ENCODE assay signal across 8 cellular contexts in the genomic region with DNA sequence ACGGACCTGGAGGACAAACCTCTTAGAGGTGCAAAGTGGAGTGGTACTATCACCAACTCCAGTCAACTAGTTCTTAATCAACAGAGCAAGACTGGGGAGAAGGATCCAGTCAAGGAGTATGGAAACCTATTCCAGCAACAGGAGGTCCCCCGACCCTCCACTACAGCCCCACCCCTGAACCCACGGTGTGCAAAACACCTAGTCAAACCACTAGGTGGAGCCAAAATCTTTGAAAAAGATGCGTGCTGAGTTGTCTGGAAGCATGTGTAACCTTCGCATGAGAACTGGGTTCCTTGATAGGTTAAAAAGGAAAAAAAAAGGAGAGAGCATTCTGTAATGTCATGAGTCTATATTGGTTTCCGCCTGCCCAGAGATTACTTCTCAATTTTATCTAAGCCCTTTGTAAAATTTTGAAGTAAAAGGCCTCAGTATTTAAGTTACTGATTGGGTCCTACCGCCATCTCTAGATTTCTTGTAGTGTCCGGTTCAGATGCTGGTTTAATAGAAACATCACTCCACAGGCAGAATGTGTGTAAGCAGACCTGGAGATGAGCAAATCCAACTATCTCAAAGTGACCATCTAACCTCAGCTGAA.
A peak's percentile ranks its signal among the peaks of the same experiment; 100 is the strongest.
DNase-seq lines count a peak whose midpoint lies in the region; ATAC-seq and TF ChIP-seq lines count a peak whose summit lies in the region.

No MANE protein-coding gene starts in this region.

- no peaks in the 10 kb centered on the region for H4K20me1 ChIP-seq in OCI-LY3 (ENCODE audit: insufficient read depth, low read length)

- H3K36me3 ChIP-seq in OCI-LY3 (replicated peaks; ENCODE audit: low read depth, low read length) = no peaks in the 10 kb centered on the region

- no peak overlapping the region for H3K27ac ChIP-seq in OCI-LY3 (ENCODE audit: low read length)

- no peaks in the 10 kb centered on the region for H3K79me2 ChIP-seq in OCI-LY3 (ENCODE audit: low read length)

- H3K9ac ChIP-seq in OCI-LY3 (ENCODE audit: low read length) = no peak overlapping the region

- peak; percentile 68 for DNase-seq in D341Med (ENCODE audit: low spot score)
- DNase-seq in dermis microvascular lymphatic vessel endothelial cell (ENCODE audit: low read depth in 2 of 2) = peak; percentile 14 to 38
- DNase-seq in omental fat pad (ENCODE audit: low spot score) = no peak
- DNase-seq in effector CD8-positive, alpha-beta T cell (lab: John Stamatoyannopoulos, UW) = no peak

- no peak overlapping the region for H2AFZ ChIP-seq in OCI-LY3 (ENCODE audit: low read depth, low read length)

- H3K27me3 ChIP-seq in OCI-LY3 (ENCODE audit: low read depth, low read length) = no peaks in the 10 kb centered on the region

- peak; percentile 79 for TF ChIP-seq CTCF in OCI-LY3 (IDR thresholded peaks at IDR 0.05; ENCODE audit: low read depth, low read length)
- TF ChIP-seq CTCF in omental fat pad (IDR thresholded peaks at IDR 0.05) = no peak

- no peak overlapping the region for H3K4me2 ChIP-seq in OCI-LY3 (ENCODE audit: low read length)

- no peak overlapping the region for H3K4me3 ChIP-seq in OCI-LY3 (ENCODE audit: low read length)

- no peaks in the 10 kb centered on the region; the same call in 1 of the 2 replicates for H3K4me1 ChIP-seq in OCI-LY3 (ENCODE audit: low read length)

- no peaks in the 10 kb centered on the region for H3K9me3 ChIP-seq in OCI-LY3 (ENCODE audit: insufficient read depth, low read length)

- ATAC-seq in GM18909 (IDR thresholded peaks at IDR 0.05; ENCODE audit: poor library complexity, unreplicated experiment) (peak; percentile 83), HG03565 (IDR thresholded peaks at IDR 0.05; ENCODE audit: unreplicated experiment) (peak; percentile 78), omental fat pad (ENCODE audit: low FRiP score) (peak; percentile 26), HG03196 (IDR thresholded peaks at IDR 0.05; ENCODE audit: unreplicated experiment) (no peak)

Comparison
In these comparisons a context has a peak if more than half of its experiments do, and no peak if none do; other contexts are left out.
1. DNase-seq: peak in D341Med (single experiment) and dermis microvascular lymphatic vessel endothelial cell (2 of 2); none in omental fat pad (single experiment) and effector CD8-positive, alpha-beta T cell (single experiment).